In genomic region chr11:69718912-69719311, GRCh38 we compare ENCODE assay signal across 1 cellular context.
TF ChIP-seq lines count a peak whose summit lies in the region.

No MANE protein-coding gene starts in this region.

TF ChIP-seq in HepG2, 621 proteins besides CTCF, POLR2A, EP300 and RAD21:
- TF ChIP-seq ZBED4 (CRISPR knock-in tag; IDR thresholded peaks at IDR 0.05; ENCODE audit: borderline replicate concordance) (no peak), ZNF263 (CRISPR knock-in tag; IDR thresholded peaks at IDR 0.05) (peak; percentile 73), ZNF512B (CRISPR knock-in tag; IDR thresholded peaks at IDR 0.05; ENCODE audit: borderline replicate concordance) (no peak), EEA1 (CRISPR knock-in tag; IDR thresholded peaks at IDR 0.05; ENCODE audit: borderline replicate concordance) (no peak)
TF ChIP-seq in HepG2: peak in this region for 1.
